ENCODE assay signal across 1 cellular context in genomic region chr3:48188266-48189201, GRCh38.
A peak's percentile ranks its signal among the peaks of the same experiment; 100 is the strongest.
TF ChIP-seq lines count a peak whose summit lies in the region.

CDC25A (minus strand) TSS chr3:48188417; CDS start chr3:48187947, 470 bp downstream.

TF ChIP-seq in HEK293, 187 proteins besides CTCF, POLR2A, EP300 and RAD21 (continued from another document and continues in another):
- TF ChIP-seq HOXD13 (CRISPR knock-in tag; IDR thresholded peaks at IDR 0.05; ENCODE audit: borderline replicate concordance) (no peak), KLF16 (tag by site-specific recombination; IDR thresholded peaks at IDR 0.05) (peak; percentile 97), ZNF558 (tag by site-specific recombination; IDR thresholded peaks at IDR 0.05) (no peak), SETDB1 (IDR thresholded peaks at IDR 0.05; ENCODE audit: insufficient read length, low read length) (no peak), ZNF394 (tag by site-specific recombination; IDR thresholded peaks at IDR 0.05; ENCODE audit: borderline replicate concordance) (no peak), ZFP37 (tag by site-specific recombination; IDR thresholded peaks at IDR 0.05) (no peak), ZNF792 (tag by site-specific recombination; IDR thresholded peaks at IDR 0.05) (no peak), ZNF777 (tag by site-specific recombination; IDR thresholded peaks at IDR 0.05; ENCODE audit: borderline replicate concordance) (peak; percentile 57; the same call in 1 of the 2 replicates), GLIS1 (tag by site-specific recombination; IDR thresholded peaks at IDR 0.05) (peak; percentile 48; the same call in 1 of the 2 replicates), ZFHX2 (tag by site-specific recombination; conservative IDR thresholded peaks at IDR 0.05) (no peak), ZNF155 (tag by site-specific recombination; IDR thresholded peaks at IDR 0.05) (no peak), SP3 (tag by site-specific recombination; IDR thresholded peaks at IDR 0.05) (peak; percentile 97), ZNF692 (tag by site-specific recombination; IDR thresholded peaks at IDR 0.05) (peak; percentile 96), ZNF174 (tag by site-specific recombination; IDR thresholded peaks at IDR 0.05) (no peak), HOXA7 (CRISPR knock-in tag; IDR thresholded peaks at IDR 0.05; ENCODE audit: borderline replicate concordance) (no peak), ZNF548 (tag by site-specific recombination; IDR thresholded peaks at IDR 0.05) (no peak), ZNF654 (tag by site-specific recombination; IDR thresholded peaks at IDR 0.05; ENCODE audit: low read depth) (no peak), ZNF133 (tag by site-specific recombination; IDR thresholded peaks at IDR 0.05) (no peak), ZNF266 (tag by site-specific recombination; IDR thresholded peaks at IDR 0.05; ENCODE audit: low read depth) (no peak), ZNF664 (tag by site-specific recombination; IDR thresholded peaks at IDR 0.05) (no peak), ZBTB7A (tag by site-specific recombination; IDR thresholded peaks at IDR 0.05; ENCODE audit: low read depth) (no peak), ZNF302 (tag by site-specific recombination; IDR thresholded peaks at IDR 0.05; ENCODE audit: low read depth) (no peak), REST (tag by site-specific recombination; IDR thresholded peaks at IDR 0.05) (no peak), ZNF10 (tag by site-specific recombination; IDR thresholded peaks at IDR 0.05) (no peak), KLF17 (tag by site-specific recombination; IDR thresholded peaks at IDR 0.05) (no peak), SCRT1 (tag by site-specific recombination; IDR thresholded peaks at IDR 0.05; ENCODE audit: borderline replicate concordance) (no peak), ZNF768 (tag by site-specific recombination; IDR thresholded peaks at IDR 0.05) (no peak), ZSCAN5A (tag by site-specific recombination; IDR thresholded peaks at IDR 0.05) (no peak), ZBTB20 (tag by site-specific recombination; IDR thresholded peaks at IDR 0.05) (0 out of 2 replicates have a peak, but pooled peaks have one; percentile 0), ZNF280D (tag by site-specific recombination; IDR thresholded peaks at IDR 0.05) (no peak), ZNF16 (tag by site-specific recombination; IDR thresholded peaks at IDR 0.05; ENCODE audit: low read depth) (no peak), ZNF214 (tag by site-specific recombination; IDR thresholded peaks at IDR 0.05; ENCODE audit: borderline replicate concordance) (no peak), ZNF169 (tag by site-specific recombination; IDR thresholded peaks at IDR 0.05) (no peak), GLI2 (tag by site-specific recombination; IDR thresholded peaks at IDR 0.05; ENCODE audit: borderline replicate concordance, low read depth) (no peak), ZBTB48 (tag by site-specific recombination; IDR thresholded peaks at IDR 0.05) (peak; percentile 35; the same call in 1 of the 2 replicates), ZNF138 (tag by site-specific recombination; IDR thresholded peaks at IDR 0.05; ENCODE audit: borderline replicate concordance) (no peak), ZNF610 (tag by site-specific recombination; IDR thresholded peaks at IDR 0.05; ENCODE audit: borderline replicate concordance) (no peak), TCF7L2 (IDR thresholded peaks at IDR 0.05; ENCODE audit: borderline replicate concordance, low read depth, low read length) (no peak), ZFP3 (tag by site-specific recombination; IDR thresholded peaks at IDR 0.05; ENCODE audit: low read depth) (no peak), GFI1B (tag by site-specific recombination; IDR thresholded peaks at IDR 0.05) (no peak), BCL11A (tag by site-specific recombination; IDR thresholded peaks at IDR 0.05; ENCODE audit: low read depth) (no peak; the same call in 1 of the 2 replicates), GLI4 (tag by site-specific recombination; IDR thresholded peaks at IDR 0.05) (no peak), ZNF645 (tag by site-specific recombination; IDR thresholded peaks at IDR 0.05) (no peak), HOXC10 (CRISPR knock-in tag; IDR thresholded peaks at IDR 0.05) (no peak), ZBTB17 (tag by site-specific recombination; IDR thresholded peaks at IDR 0.05) (peak; percentile 99), ZBTB6 (tag by site-specific recombination; IDR thresholded peaks at IDR 0.05) (no peak), ZNF639 (tag by site-specific recombination; IDR thresholded peaks at IDR 0.05) (peak; percentile 69; the same call in 1 of the 2 replicates), ZNF112 (tag by site-specific recombination; IDR thresholded peaks at IDR 0.05) (no peak), ZNF248 (tag by site-specific recombination; IDR thresholded peaks at IDR 0.05) (no peak), ZNF350 (tag by site-specific recombination; IDR thresholded peaks at IDR 0.05) (no peak), ZNF830 (tag by site-specific recombination; IDR thresholded peaks at IDR 0.05; ENCODE audit: low read depth) (no peak), ZNF530 (tag by site-specific recombination; IDR thresholded peaks at IDR 0.05; ENCODE audit: low read depth) (no peak), ZNF585B (tag by site-specific recombination; IDR thresholded peaks at IDR 0.05) (no peak), ZBTB49 (tag by site-specific recombination; IDR thresholded peaks at IDR 0.05; ENCODE audit: low read depth) (no peak), YY2 (tag by site-specific recombination; IDR thresholded peaks at IDR 0.05) (no peak)
